9 cellular contexts compared by ENCODE assay signal in genomic region chr1:226675720-226676357, GRCh38.
A peak's percentile ranks its signal among the peaks of the same experiment; 100 is the strongest.
DNase-seq lines count a peak whose midpoint lies in the region; FAIRE-seq and TF ChIP-seq lines count a peak whose summit lies in the region.
"Had no signal": no experiment of that assay in that cellular context is flagged by ENCODE, and none has a peak within 500 bp of the region (broad histone marks: within the 10 kb centered on the region; RNA-seq: fewer than 3 reads in every experiment).

No MANE protein-coding gene starts in this region.

- H3K36me3 Mint-ChIP-seq in astrocyte (ENCODE audit: low read depth, unreplicated experiment) = peaks cover 3% of the 10 kb centered on the region
- peaks cover 1% of the 10 kb centered on the region for H3K36me3 Mint-ChIP-seq in progenitor cell of endocrine pancreas (ENCODE audit: insufficient read depth)

- H3K27ac ChIP-seq in astrocyte (ENCODE audit: low read depth, low read length) (no peak overlapping the region), muscle layer of duodenum (ENCODE audit: low read length) (peak overlapping the region; percentile 95), vagina (peak overlapping the region; percentile 96)

- no peak for TF ChIP-seq CTCF in astrocyte (IDR thresholded peaks at IDR 0.05; ENCODE audit: insufficient read depth, low read depth, low read length)
- no peak for TF ChIP-seq CTCF in vagina (IDR thresholded peaks at IDR 0.05)
- no peak for TF ChIP-seq CTCF in progenitor cell of endocrine pancreas (IDR thresholded peaks at IDR 0.05; ENCODE audit: unreplicated experiment)

- no peaks in the 10 kb centered on the region for H3K9me3 ChIP-seq in astrocyte (ENCODE audit: insufficient read depth, low read depth, low read length)
- H3K9me3 ChIP-seq in muscle layer of duodenum (ENCODE audit: control insufficient read depth in 1 of 2, low read length in 2 of 2) = no peaks in the 10 kb centered on the region
- H3K9me3 ChIP-seq in vagina = no peaks in the 10 kb centered on the region

- DNase-seq in stimulated activated CD4-positive, alpha-beta T cell treated with anti-CD3 and anti-CD28 coated beads, Interleukin-1b, Interleukin-23, amount 100 ng/mL, for 48 hours = peak; percentile 42
- no peak for DNase-seq in stimulated activated CD4-positive, alpha-beta T cell treated with anti-CD3 and anti-CD28 coated beads, Interleukin-4, amount 100 ng/mL, for 1 hour
- DNase-seq in astrocyte (ENCODE audit: low read depth) (no peak), vagina (ENCODE audit: extremely low spot score in 2 of 2) (no peak), progenitor cell of endocrine pancreas (ENCODE audit: low spot score, unreplicated experiment) (no peak), dedifferentiated amniotic fluid mesenchymal stem cell (ENCODE audit: extremely low spot score) (no peak), HT-29 (ENCODE audit: low spot score) (no peak)

- H3K4me1 Mint-ChIP-seq in astrocyte (ENCODE audit: low read depth, unreplicated experiment) (peaks cover 30% of the 10 kb centered on the region), progenitor cell of endocrine pancreas (ENCODE audit: low read depth) (peaks cover 9% of the 10 kb centered on the region)

- H3K4me3 Mint-ChIP-seq in astrocyte (ENCODE audit: unreplicated experiment) (no peak overlapping the region), progenitor cell of endocrine pancreas (ENCODE audit: low read depth) (no peak overlapping the region)

- no peaks in the 10 kb centered on the region for H3K27me3 Mint-ChIP-seq in astrocyte (ENCODE audit: low read depth, unreplicated experiment)
- H3K27me3 Mint-ChIP-seq in progenitor cell of endocrine pancreas = peaks cover 10% of the 10 kb centered on the region

- no peak overlapping the region for H3K4me2 ChIP-seq in astrocyte (ENCODE audit: low read length)

- H3K4me3 ChIP-seq in astrocyte (ENCODE audit: insufficient read depth, low read depth, low read length) = no peak overlapping the region
- H3K4me3 ChIP-seq in muscle layer of duodenum (ENCODE audit: low read depth in 1 of 2, low read length in 2 of 2) = peak overlapping the region in 1 of 2 donors; percentile 23
- no peak overlapping the region for H3K4me3 ChIP-seq in vagina

- no peak for FAIRE-seq in astrocyte (lab: Jason Lieb, UNC)
- FAIRE-seq: H54 had no signal

- H3K79me2 ChIP-seq in astrocyte (ENCODE audit: insufficient read depth, low read length) = no peaks in the 10 kb centered on the region

- H3K27me3 ChIP-seq in astrocyte (ENCODE audit: insufficient read depth, low read length) (no peaks in the 10 kb centered on the region), muscle layer of duodenum (ENCODE audit: low read depth, low read length) (no peaks in the 10 kb centered on the region), vagina (no peaks in the 10 kb centered on the region)

- H3K36me3 ChIP-seq in astrocyte (ENCODE audit: insufficient read depth, low read length) = no peaks in the 10 kb centered on the region
- no peaks in the 10 kb centered on the region for H3K36me3 ChIP-seq in muscle layer of duodenum (ENCODE audit: control insufficient read depth in 1 of 2, insufficient read depth in 2 of 2, low read length in 2 of 2)
- H3K36me3 ChIP-seq in vagina = no peaks in the 10 kb centered on the region

- peak overlapping the region; percentile 14 for H3K27ac Mint-ChIP-seq in astrocyte (ENCODE audit: unreplicated experiment)
- no peak overlapping the region for H3K27ac Mint-ChIP-seq in progenitor cell of endocrine pancreas

- H3K4me1 ChIP-seq in astrocyte (ENCODE audit: insufficient read depth, low read length) (peaks cover 24% of the 10 kb centered on the region), muscle layer of duodenum (ENCODE audit: control insufficient read depth in 1 of 2, insufficient read depth in 2 of 2, low read length in 2 of 2) (peaks cover 32 to 63% of the 10 kb centered on the region in 2 donors), vagina (peaks cover 84% of the 10 kb centered on the region)

- peaks cover 2% of the 10 kb centered on the region for H4K20me1 ChIP-seq in astrocyte (ENCODE audit: insufficient read depth, low read length)

- H3K9me3 Mint-ChIP-seq in astrocyte (ENCODE audit: unreplicated experiment) (peaks cover 3% of the 10 kb centered on the region), progenitor cell of endocrine pancreas (ENCODE audit: low read depth) (no peaks in the 10 kb centered on the region)

- no peak overlapping the region for H3K9ac ChIP-seq in astrocyte (ENCODE audit: low read length)

- TF ChIP-seq POLR2A in vagina (IDR thresholded peaks at IDR 0.05) = no peak

- intact Hi-C loops in vagina (cut with DNase I) = loop anchor here (2.0 kb wide), 1 partner anchor 13 kb away; no protein-coding TSS in a partner anchor

- H2AFZ ChIP-seq in astrocyte (ENCODE audit: low read depth, low read length) = no peak overlapping the region
